Comparison of ENCODE assay signal across 8 cellular contexts in the genomic region with DNA sequence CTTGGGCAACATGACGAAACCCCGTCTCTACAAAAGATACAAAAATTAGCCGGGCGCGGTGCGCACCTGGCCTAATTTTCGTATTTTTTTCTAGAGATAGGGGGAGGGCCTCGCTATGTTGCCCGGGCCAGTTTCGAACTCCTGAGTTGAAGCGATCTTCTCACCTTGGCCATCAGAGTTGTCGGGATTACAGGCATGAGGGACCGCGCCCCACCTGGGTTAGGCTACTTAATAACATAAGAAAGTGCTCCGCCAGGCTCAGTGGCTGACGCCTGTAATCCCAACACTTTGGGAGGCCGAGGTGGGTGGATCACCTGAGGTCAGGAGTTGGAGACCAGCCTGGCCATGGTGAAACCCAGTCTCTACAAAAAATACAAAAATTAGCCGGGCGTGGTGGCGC.
DNase-seq lines count a peak whose midpoint lies in the region; ATAC-seq, FAIRE-seq and TF ChIP-seq lines count a peak whose summit lies in the region.
"Not testable (repeated sequence)": the region's sequence is repeated elsewhere in the genome, so short reads cannot be mapped to it uniquely, and the experiment has no call there.

No MANE protein-coding gene starts in this region.

- H3K9me3 ChIP-seq in BE2C; SK-N-SH; H1 (ENCODE audit: insufficient read depth in 2 of 2, low read depth in 1 of 2, low read length in 1 of 2); iPS-18c (ENCODE audit: control insufficient read depth, insufficient read depth, low read length): not testable (repeated sequence)

- H3K18ac ChIP-seq in H1 (ENCODE audit: extremely low read depth, low read length): not testable (repeated sequence)

- not testable (repeated sequence) for H3K23ac ChIP-seq in H1 (ENCODE audit: insufficient read length)

- not testable (repeated sequence) for H3K36me3 Mint-ChIP-seq in HFFc6 (ENCODE audit: low read depth); activated naive CD8-positive, alpha-beta T cell; nephron (ENCODE audit: low read depth); stimulated activated naive B cell treated with anti-CD40 and anti-IgM and Interleukin-4, amounts not matched to agents 10 μg/mL and 1 μg/mL and 100 μg/mL, for 72 hours

- not testable (repeated sequence) for FAIRE-seq in H1 (lab: Jason Lieb, UNC)

- not testable (repeated sequence) for H3K14ac ChIP-seq in H1 (ENCODE audit: insufficient read length)

- H2BK20ac ChIP-seq in H1 (ENCODE audit: low read length): not testable (repeated sequence)

- not testable (repeated sequence) for DNase-seq in BE2C; HFFc6; SK-N-SH; H1 (ENCODE audit: low read depth in 1 of 2, low spot score in 2 of 2); stimulated activated naive B cell treated with anti-CD40 and anti-IgM and Interleukin-4, amounts not matched to agents 10 μg/mL and 1 μg/mL and 100 μg/mL, for 72 hours

- peaks cover 43% of the 10 kb centered on the region for H3K79me2 ChIP-seq in SK-N-SH (ENCODE audit: insufficient read depth)
- not testable (repeated sequence) for H3K79me2 ChIP-seq in H1 (ENCODE audit: control insufficient read depth in 1 of 2, insufficient read depth in 2 of 2, low read length in 2 of 2)

- H2AK5ac ChIP-seq in H1 (ENCODE audit: low read depth, low read length): not testable (repeated sequence)

- H3K27me3 Mint-ChIP-seq in HFFc6 (ENCODE audit: insufficient read depth); activated naive CD8-positive, alpha-beta T cell; nephron (ENCODE audit: low read depth); stimulated activated naive B cell treated with anti-CD40 and anti-IgM and Interleukin-4, amounts not matched to agents 10 μg/mL and 1 μg/mL and 100 μg/mL, for 72 hours: not testable (repeated sequence)

- not testable (repeated sequence) for H2BK5ac ChIP-seq in H1 (ENCODE audit: low read depth, low read length)

- H3K4ac ChIP-seq in H1 (replicated peaks; ENCODE audit: insufficient read length, low read depth, low read length): not testable (repeated sequence)

- TF ChIP-seq RAD21 in SK-N-SH (IDR thresholded peaks at IDR 0.05; ENCODE audit: low read length); H1 (IDR thresholded peaks at IDR 0.05 in 1 of 2, conservative IDR thresholded peaks at IDR 0.05 in 1 of 2; ENCODE audit: low read depth in 2 of 2, low read length in 2 of 2): not testable (repeated sequence)

- H2BK15ac ChIP-seq in H1 (ENCODE audit: low read length): not testable (repeated sequence)

- ATAC-seq in stimulated activated naive B cell treated with anti-CD40 and anti-IgM and Interleukin-4, amounts not matched to agents 10 μg/mL and 1 μg/mL and 100 μg/mL, for 72 hours (replicated peaks): not testable (repeated sequence)

- WGBS in SK-N-SH (ENCODE audit: low lambda C conversion rate): 96% methylated on average over 20 of the region's 20 CpGs
- WGBS in H1 (ENCODE audit: extremely low coverage in 1 of 2, insufficient coverage in 1 of 2, insufficient read length in 1 of 2, insufficient replicate concordance in 2 of 2, low coverage in 1 of 2, low lambda C conversion rate in 2 of 2, missing lambda C conversion rate in 1 of 2), 2 experiments: 96% methylated on average over 20 of the region's 20 CpGs; no CpG with 5 or more reads in 1 of the 2 experiments

- H3K56ac ChIP-seq in H1 (replicated peaks; ENCODE audit: insufficient read length, low read depth, low read length): not testable (repeated sequence)

- H2BK12ac ChIP-seq in H1 (ENCODE audit: low read depth, low read length): not testable (repeated sequence)

- not testable (repeated sequence) for H3K23me2 ChIP-seq in H1 (ENCODE audit: low read depth, low read length)

- H3K9me3 Mint-ChIP-seq in HFFc6; activated naive CD8-positive, alpha-beta T cell (ENCODE audit: low read depth); nephron; stimulated activated naive B cell treated with anti-CD40 and anti-IgM and Interleukin-4, amounts not matched to agents 10 μg/mL and 1 μg/mL and 100 μg/mL, for 72 hours: not testable (repeated sequence)

- not testable (repeated sequence) for H2BK120ac ChIP-seq in H1 (replicated peaks; ENCODE audit: low read depth, low read length)

- TF ChIP-seq EP300 in SK-N-SH (IDR thresholded peaks at IDR 0.05; ENCODE audit: borderline replicate concordance in 1 of 2, low read depth in 1 of 2, low read length in 1 of 2); H1 (IDR thresholded peaks at IDR 0.05; ENCODE audit: borderline replicate concordance in 1 of 2, low read depth in 2 of 2, low read length in 2 of 2): not testable (repeated sequence)

- peak overlapping the region in 1 of 2 experiments; percentile 71; a peak in 3 of 4 replicates for H3K27ac ChIP-seq in SK-N-SH (ENCODE audit: low read depth in 2 of 2, low read length in 1 of 2)
- not testable (repeated sequence) for H3K27ac ChIP-seq in H1 (ENCODE audit: low read depth, low read length)

- H4K5ac ChIP-seq in H1 (ENCODE audit: insufficient read length, low read depth, low read length): not testable (repeated sequence)

- not testable (repeated sequence) for H3K36me3 ChIP-seq in BE2C; SK-N-SH (replicated peaks in 1 of 2; ENCODE audit: control insufficient read depth in 1 of 2, insufficient read depth in 2 of 2, low read length in 1 of 2); H1 (ENCODE audit: control insufficient read depth in 2 of 4, insufficient read depth in 4 of 4, low read length in 3 of 4)

- H3K9ac ChIP-seq in SK-N-SH: peak overlapping the region; percentile 96
- not testable (repeated sequence) for H3K9ac ChIP-seq in H1 (replicated peaks in 1 of 4; ENCODE audit: extremely low read depth in 1 of 4, low read depth in 3 of 4, low read length in 3 of 4)

- not testable (repeated sequence) for H4K91ac ChIP-seq in H1 (replicated peaks; ENCODE audit: insufficient read length, low read length)

- H3K4me3 Mint-ChIP-seq in HFFc6: peak overlapping the region; percentile 96
- peak overlapping the region; percentile 93 for H3K4me3 Mint-ChIP-seq in activated naive CD8-positive, alpha-beta T cell
- peak overlapping the region; percentile 91 to 97 (median 94) for H3K4me3 Mint-ChIP-seq in nephron
- H3K4me3 Mint-ChIP-seq in stimulated activated naive B cell treated with anti-CD40 and anti-IgM and Interleukin-4, amounts not matched to agents 10 μg/mL and 1 μg/mL and 100 μg/mL, for 72 hours: peak overlapping the region; percentile 92 to 97

- not testable (repeated sequence) for H3K4me1 ChIP-seq in BE2C; SK-N-SH (ENCODE audit: control insufficient read depth in 1 of 2, insufficient read depth in 2 of 2, low read depth in 1 of 2, low read length in 1 of 2); H1 (replicated peaks in 1 of 4; ENCODE audit: control insufficient read depth in 3 of 4, insufficient read depth in 4 of 4, low read length in 3 of 4)

- H3K79me1 ChIP-seq in H1 (ENCODE audit: low read depth, low read length): not testable (repeated sequence)

- peak overlapping the region; percentile 96; the same call in 1 of the 2 replicates for H2AFZ ChIP-seq in SK-N-SH (ENCODE audit: low read depth)
- H2AFZ ChIP-seq in H1 (ENCODE audit: low read length): not testable (repeated sequence)

- peak overlapping the region; percentile 98 for H3K27ac Mint-ChIP-seq in HFFc6
- peak overlapping the region; percentile 95 for H3K27ac Mint-ChIP-seq in activated naive CD8-positive, alpha-beta T cell
- peak overlapping the region in 2 of 3 experiments; percentile 99 for H3K27ac Mint-ChIP-seq in nephron
- H3K27ac Mint-ChIP-seq in stimulated activated naive B cell treated with anti-CD40 and anti-IgM and Interleukin-4, amounts not matched to agents 10 μg/mL and 1 μg/mL and 100 μg/mL, for 72 hours: peak overlapping the region; percentile 98

- not testable (repeated sequence) for TF ChIP-seq CTCF in BE2C (IDR thresholded peaks at IDR 0.05; ENCODE audit: low read depth, low read length); HFFc6 (IDR thresholded peaks at IDR 0.05); SK-N-SH (IDR thresholded peaks at IDR 0.05); H1 (IDR thresholded peaks at IDR 0.05; ENCODE audit: control extremely low read depth in 1 of 3, insufficient read depth in 1 of 3, low read depth in 1 of 3, low read length in 3 of 3); nephron (IDR thresholded peaks at IDR 0.05; ENCODE audit: unreplicated experiment in 3 of 3)

- H3F3A ChIP-seq in SK-N-SH (replicated peaks; ENCODE audit: insufficient read depth): not testable (repeated sequence)

- H4K20me1 ChIP-seq in SK-N-SH (ENCODE audit: insufficient read depth); H1 (replicated peaks in 1 of 2; ENCODE audit: control insufficient read depth in 1 of 2, insufficient read depth in 2 of 2, low read length in 2 of 2): not testable (repeated sequence)

- TF ChIP-seq POLR2A in H1 (IDR thresholded peaks at IDR 0.05; ENCODE audit: control extremely low read depth in 1 of 2, low read depth in 2 of 2, low read length in 2 of 2): not testable (repeated sequence)

- CTCF ChIA-PET in SK-N-SH (lab: Yijun Ruan, JAX): not testable (repeated sequence)
- CTCF ChIA-PET in H1 (lab: Charles Lee; ENCODE audit: partially characterized antibody): interaction anchor here (1.4 kb wide), 1 partner anchor 408 kb away, joined by 3 read pairs; no protein-coding TSS in a partner anchor

- not testable (repeated sequence) for H3K27me3 ChIP-seq in BE2C; SK-N-SH (ENCODE audit: insufficient read depth); H1 (replicated peaks in 1 of 4; ENCODE audit: control insufficient read depth in 3 of 4, extremely low read depth in 1 of 4, insufficient read depth in 3 of 4, low read length in 3 of 4)

- H3K4me2 ChIP-seq in SK-N-SH (peak overlapping the region; percentile 84), H1 (ENCODE audit: insufficient read depth in 1 of 2, low read depth in 2 of 2, low read length in 2 of 2) (peak overlapping the region; percentile 69 to 72)

- H3K4me3 ChIP-seq in BE2C (ENCODE audit: low read depth, low read length): peak overlapping the region; percentile 80
- peak overlapping the region; percentile 97 to 100 for H3K4me3 ChIP-seq in SK-N-SH (ENCODE audit: low read depth in 2 of 2, low read length in 1 of 2)
- peak overlapping the region in 2 of 4 experiments; percentile 71 to 85; a peak in 3 of 8 replicates for H3K4me3 ChIP-seq in H1 (ENCODE audit: extremely low read depth in 1 of 4, insufficient read depth in 2 of 4, low read depth in 3 of 4, low read length in 4 of 4)
- H3K4me3 ChIP-seq in iPS-18c (ENCODE audit: insufficient read depth, low read depth, low read length): peak overlapping the region; percentile 81; the same call in 1 of the 2 replicates

- H3K4me1 Mint-ChIP-seq in HFFc6 (ENCODE audit: low read depth); nephron; stimulated activated naive B cell treated with anti-CD40 and anti-IgM and Interleukin-4, amounts not matched to agents 10 μg/mL and 1 μg/mL and 100 μg/mL, for 72 hours: not testable (repeated sequence)
- peaks cover 12% of the 10 kb centered on the region for H3K4me1 Mint-ChIP-seq in activated naive CD8-positive, alpha-beta T cell (ENCODE audit: low read depth)

- H3K9me2 ChIP-seq in SK-N-SH: not testable (repeated sequence)

- POLR2A ChIA-PET in SK-N-SH (lab: Yijun Ruan, JAX) (interaction anchor here (1.2 kb wide), 1 partner anchor 360 kb away, joined by 3 read pairs; no protein-coding TSS in a partner anchor), H1 (lab: Charles Lee; ENCODE audit: partially characterized antibody) (interaction anchor here (1.1 kb wide), 1 partner anchor 61 kb away, joined by 3 read pairs; no protein-coding TSS in a partner anchor)

- peak overlapping the region; percentile 93; the same call in 1 of the 2 replicates for H4K8ac ChIP-seq in H1 (ENCODE audit: extremely low read depth, insufficient read depth, low read length)
